In genomic region chr20:45407067-45407745, GRCh38 we compare ENCODE assay signal across 8 cellular contexts. TPM values are rescaled to one million over a fixed set of nuclear protein-coding genes. Genes with fewer than 3 reads are reported as not detected.
A peak's percentile ranks its signal among the peaks of the same experiment; 100 is the strongest.
DNase-seq lines count a peak whose midpoint lies in the region; ATAC-seq and TF ChIP-seq lines count a peak whose summit lies in the region.

No MANE protein-coding gene starts in this region.

- peak; percentile 26 for DNase-seq in stimulated activated CD4-positive, alpha-beta T cell treated with anti-CD3 and anti-CD28 coated beads, Interleukin-15, amount 100 ng/mL, for 24 hours
- DNase-seq in stimulated activated CD4-positive, alpha-beta T cell treated with anti-CD3 and anti-CD28 coated beads, Interleukin-4, amount 100 ng/mL, for 24 hours, result no peak
- DNase-seq in activated naive CD4-positive, alpha-beta T cell treated with anti-CD3 and anti-CD28 coated beads, Interleukin-2, amount 50 U/mL, for 72 hours (ENCODE audit: low spot score in 2 of 2), result no peak
- DNase-seq in head of caudate nucleus, result peak in 40 of 42 donors; percentile 35 to 82 (median 62)
- DNase-seq in neural progenitor cell (ENCODE audit: low spot score), result peak; percentile 55
- DNase-seq in GDM1 (lab: John Stamatoyannopoulos, UW), result no peak
- DNase-seq in GOT3 (lab: John Stamatoyannopoulos, UW), result no peak

- peak overlapping the region; percentile 88 for H3K4me2 ChIP-seq in neural progenitor cell

- H3K4me1 Mint-ChIP-seq in neural progenitor cell, result peaks cover 11% of the 10 kb centered on the region

- peaks cover 10% of the 10 kb centered on the region for H3K27me3 Mint-ChIP-seq in neural progenitor cell (ENCODE audit: insufficient read depth, low read depth)

- H3K9me3 Mint-ChIP-seq in activated naive CD4-positive, alpha-beta T cell treated with anti-CD3 and anti-CD28 coated beads, Interleukin-2, amount 50 U/mL, for 72 hours, result no peaks in the 10 kb centered on the region
- H3K9me3 Mint-ChIP-seq in neural progenitor cell, result peaks cover 2% of the 10 kb centered on the region

- peak overlapping the region in 1 of 2 donors; percentile 92 for H3K27ac Mint-ChIP-seq in activated naive CD4-positive, alpha-beta T cell treated with anti-CD3 and anti-CD28 coated beads, Interleukin-2, amount 50 U/mL, for 72 hours
- peak overlapping the region; percentile 29 for H3K27ac Mint-ChIP-seq in neural progenitor cell

- H3K79me2 ChIP-seq in neural progenitor cell (ENCODE audit: low read depth), result no peaks in the 10 kb centered on the region

- intact Hi-C loops in head of caudate nucleus (cut with DNase I), result loop anchor here (5.0 kb wide), 1 partner anchor 35 kb away; no protein-coding TSS in a partner anchor

- H3K27me3 ChIP-seq in neural progenitor cell, result peaks cover 56% of the 10 kb centered on the region

- H3K36me3 Mint-ChIP-seq in activated naive CD4-positive, alpha-beta T cell treated with anti-CD3 and anti-CD28 coated beads, Interleukin-2, amount 50 U/mL, for 72 hours, result peaks cover 7 to 13% of the 10 kb centered on the region in 2 donors
- H3K36me3 Mint-ChIP-seq in neural progenitor cell, result peaks cover 9% of the 10 kb centered on the region

- no peaks in the 10 kb centered on the region for H4K20me1 ChIP-seq in neural progenitor cell (ENCODE audit: low read depth)

- H3K4me3 ChIP-seq in neural progenitor cell, result peak overlapping the region; percentile 70

- H3K4me1 ChIP-seq in neural progenitor cell, result no peaks in the 10 kb centered on the region

- no peaks in the 10 kb centered on the region for H3K36me3 ChIP-seq in neural progenitor cell

- TF ChIP-seq CTCF in neural progenitor cell (IDR thresholded peaks at IDR 0.05), result no peak

- H3F3A ChIP-seq in neural progenitor cell (ENCODE audit: low read depth), result peaks cover 8% of the 10 kb centered on the region

- peak overlapping the region; percentile 66 for H2AFZ ChIP-seq in neural progenitor cell (replicated peaks)

- peak overlapping the region; percentile 6 for H3K9ac ChIP-seq in neural progenitor cell

- peak overlapping the region; percentile 88 for H3K4me3 Mint-ChIP-seq in neural progenitor cell

- H3K27ac ChIP-seq in neural progenitor cell, result no peak overlapping the region

- H3K9me3 ChIP-seq in neural progenitor cell (ENCODE audit: low read depth), result no peaks in the 10 kb centered on the region

- peak; percentile 28 to 37 for ATAC-seq in activated naive CD4-positive, alpha-beta T cell treated with anti-CD3 and anti-CD28 coated beads, Interleukin-2, amount 50 U/mL, for 72 hours
- no peak for ATAC-seq in HG02678 (IDR thresholded peaks at IDR 0.05; ENCODE audit: unreplicated experiment)

RNA-seq across cellular contexts. Expression of gene DBNDD2, which starts 0.9 kb away (rescaled TPM):
- 10 to 100 TPM; 22.7 to 50.9 TPM for total RNA-seq in activated naive CD4-positive, alpha-beta T cell treated with anti-CD3 and anti-CD28 coated beads, Interleukin-2, amount 50 U/mL, for 72 hours
- total RNA-seq in neural progenitor cell (ENCODE audit: low replicate concordance), result 10.2 and 15.1 TPM in 2 replicates

RNA-seq across cellular contexts. Expression of gene PIGT, which starts 8.7 kb away (rescaled TPM):
- total RNA-seq in activated naive CD4-positive, alpha-beta T cell treated with anti-CD3 and anti-CD28 coated beads, Interleukin-2, amount 50 U/mL, for 72 hours, result 10 to 100 TPM; 45.0 to 59.1 TPM
- 24.5 and 57.3 TPM in 2 replicates for total RNA-seq in neural progenitor cell (ENCODE audit: low replicate concordance)

RNA-seq across cellular contexts. Expression of gene TP53TG5, which starts 29.1 kb away (rescaled TPM):
- under 1 TPM; 0.16 to 0.45 TPM for total RNA-seq in activated naive CD4-positive, alpha-beta T cell treated with anti-CD3 and anti-CD28 coated beads, Interleukin-2, amount 50 U/mL, for 72 hours
- total RNA-seq in neural progenitor cell (ENCODE audit: low replicate concordance), result 0.06 TPM in 1 of 2 replicates, not detected in the other

RNA-seq across cellular contexts. Expression of gene SYS1, which starts 44.2 kb away (rescaled TPM):
- 10 to 100 TPM; 28.0 to 33.3 TPM for total RNA-seq in activated naive CD4-positive, alpha-beta T cell treated with anti-CD3 and anti-CD28 coated beads, Interleukin-2, amount 50 U/mL, for 72 hours
- total RNA-seq in neural progenitor cell (ENCODE audit: low replicate concordance), result 10.5 and 21.5 TPM in 2 replicates

RNA-seq across cellular contexts. Expression of gene SDC4, which starts 59.0 kb away (rescaled TPM):
- total RNA-seq in activated naive CD4-positive, alpha-beta T cell treated with anti-CD3 and anti-CD28 coated beads, Interleukin-2, amount 50 U/mL, for 72 hours, result 10 to 100 TPM; 23.5 to 33.0 TPM
- 19.3 and 27.6 TPM in 2 replicates for total RNA-seq in neural progenitor cell (ENCODE audit: low replicate concordance)

Comparison
In these comparisons a context has a peak if more than half of its experiments do, and no peak if none do; other contexts are left out.
1. DNase-seq: peak in stimulated activated CD4-positive, alpha-beta T cell treated with anti-CD3 and anti-CD28 coated beads, Interleukin-15, amount 100 ng/mL, for 24 hours (single experiment), head of caudate nucleus (40 of 42) and neural progenitor cell (single experiment); none in stimulated activated CD4-positive, alpha-beta T cell treated with anti-CD3 and anti-CD28 coated beads, Interleukin-4, amount 100 ng/mL, for 24 hours (single experiment), activated naive CD4-positive, alpha-beta T cell treated with anti-CD3 and anti-CD28 coated beads, Interleukin-2, amount 50 U/mL, for 72 hours (0 of 2), GDM1 (single experiment) and GOT3 (single experiment).